8 cellular contexts compared by ENCODE assay signal in the genomic region with DNA sequence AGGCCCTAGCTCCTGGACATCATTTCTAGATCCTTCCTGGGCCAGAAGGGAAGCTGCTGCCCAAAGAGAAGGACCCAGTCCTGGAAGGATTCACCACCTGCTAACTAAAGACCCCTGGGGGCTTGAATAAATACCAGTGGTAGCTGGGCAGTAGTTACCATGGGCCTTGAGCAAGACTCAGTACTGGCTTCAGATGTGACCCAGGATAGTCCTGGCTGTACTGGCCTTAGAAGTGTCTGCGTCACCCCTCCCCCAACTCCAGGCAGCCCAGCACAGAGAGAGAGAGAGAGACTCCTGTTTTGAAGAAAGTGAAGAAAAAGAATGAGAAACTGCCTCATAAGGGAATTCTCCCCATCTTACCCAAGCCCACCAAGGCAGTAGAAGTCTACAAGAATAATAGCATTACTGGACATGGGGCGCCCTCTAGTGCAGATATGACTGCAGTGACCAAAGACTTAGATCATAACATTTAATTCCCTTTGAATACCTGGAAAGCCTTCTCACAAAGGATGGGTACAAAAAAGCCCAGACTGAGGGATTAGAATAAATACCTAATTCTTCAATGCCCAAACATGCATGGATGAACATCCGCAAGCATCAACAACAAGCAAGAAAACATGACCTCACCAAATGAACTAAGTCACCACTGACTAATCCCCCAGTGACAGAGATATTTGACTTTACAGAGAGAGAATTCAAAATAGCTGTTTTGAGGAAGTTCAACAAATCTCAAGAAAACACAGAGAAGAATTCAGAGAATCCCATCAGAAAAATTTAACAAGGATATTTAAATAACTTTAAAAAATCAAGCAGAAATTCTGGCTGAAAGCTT.
A peak's percentile ranks its signal among the peaks of the same experiment; 100 is the strongest.
DNase-seq lines count a peak whose midpoint lies in the region; ATAC-seq and TF ChIP-seq lines count a peak whose summit lies in the region.

No MANE protein-coding gene starts in this region.

- H3K27ac ChIP-seq in smooth muscle cell (ENCODE audit: low read depth), result no peak overlapping the region

- no peaks in the 10 kb centered on the region for H3F3A ChIP-seq in smooth muscle cell (ENCODE audit: low read depth)

- DNase-seq in ELR (ENCODE audit: low read depth) (peak; percentile 59), NCI-H748 treated with DMSO at 0.1 percent for 48 hours (lab: John Stamatoyannopoulos, UW) (peak; percentile 50), activated T-cell treated with anti-CD3 and anti-CD28 coated beads for 24 hours (ENCODE audit: low read depth) (peak; percentile 33), glomerular endothelial cell (ENCODE audit: extremely low read depth, low read depth, low spot score) (peak; percentile 12), smooth muscle cell (lab: John Stamatoyannopoulos, UW; ENCODE audit: unreplicated experiment) (no peak), ureter (ENCODE audit: low spot score) (no peak), dedifferentiated amniotic fluid mesenchymal stem cell (ENCODE audit: extremely low spot score) (no peak)

- no peak overlapping the region for H3K4me2 ChIP-seq in smooth muscle cell

- peak; percentile 53 for ATAC-seq in HG03354 (IDR thresholded peaks at IDR 0.05; ENCODE audit: poor library complexity, severe bottlenecking, unreplicated experiment)

- no peaks in the 10 kb centered on the region for H3K79me2 ChIP-seq in smooth muscle cell (ENCODE audit: low read depth)

- H3K4me3 ChIP-seq in smooth muscle cell, result no peak overlapping the region

- WGBS in smooth muscle cell (ENCODE audit: low lambda C conversion rate), result 33% methylated on average over 3 of the region's 3 CpGs

- H3K36me3 ChIP-seq in smooth muscle cell (ENCODE audit: low read depth), result no peaks in the 10 kb centered on the region

- TF ChIP-seq CTCF in smooth muscle cell (IDR thresholded peaks at IDR 0.05; ENCODE audit: borderline replicate concordance, insufficient read depth, poor library complexity, severe bottlenecking), result peak; percentile 68

- H3K9me3 ChIP-seq in smooth muscle cell (replicated peaks; ENCODE audit: low read depth), result no peaks in the 10 kb centered on the region

- H3K9ac ChIP-seq in smooth muscle cell (ENCODE audit: low read depth), result no peak overlapping the region

- no peaks in the 10 kb centered on the region for H3K4me1 ChIP-seq in smooth muscle cell (ENCODE audit: low read depth)

- H2AFZ ChIP-seq in smooth muscle cell (ENCODE audit: low read depth), result no peak overlapping the region

- no peaks in the 10 kb centered on the region for H4K20me1 ChIP-seq in smooth muscle cell (ENCODE audit: low read depth)

- H3K27me3 ChIP-seq in smooth muscle cell (ENCODE audit: low read depth), result no peaks in the 10 kb centered on the region

Comparison
In these comparisons a context has a peak if more than half of its experiments do, and no peak if none do; other contexts are left out.
1. DNase-seq: peak in ELR (single experiment), NCI-H748 treated with DMSO at 0.1 percent for 48 hours (single experiment), activated T-cell treated with anti-CD3 and anti-CD28 coated beads for 24 hours (single experiment) and glomerular endothelial cell (single experiment); none in smooth muscle cell (single experiment), ureter (single experiment) and dedifferentiated amniotic fluid mesenchymal stem cell (single experiment).